ENCODE assay signal across 9 cellular contexts in the genomic region with DNA sequence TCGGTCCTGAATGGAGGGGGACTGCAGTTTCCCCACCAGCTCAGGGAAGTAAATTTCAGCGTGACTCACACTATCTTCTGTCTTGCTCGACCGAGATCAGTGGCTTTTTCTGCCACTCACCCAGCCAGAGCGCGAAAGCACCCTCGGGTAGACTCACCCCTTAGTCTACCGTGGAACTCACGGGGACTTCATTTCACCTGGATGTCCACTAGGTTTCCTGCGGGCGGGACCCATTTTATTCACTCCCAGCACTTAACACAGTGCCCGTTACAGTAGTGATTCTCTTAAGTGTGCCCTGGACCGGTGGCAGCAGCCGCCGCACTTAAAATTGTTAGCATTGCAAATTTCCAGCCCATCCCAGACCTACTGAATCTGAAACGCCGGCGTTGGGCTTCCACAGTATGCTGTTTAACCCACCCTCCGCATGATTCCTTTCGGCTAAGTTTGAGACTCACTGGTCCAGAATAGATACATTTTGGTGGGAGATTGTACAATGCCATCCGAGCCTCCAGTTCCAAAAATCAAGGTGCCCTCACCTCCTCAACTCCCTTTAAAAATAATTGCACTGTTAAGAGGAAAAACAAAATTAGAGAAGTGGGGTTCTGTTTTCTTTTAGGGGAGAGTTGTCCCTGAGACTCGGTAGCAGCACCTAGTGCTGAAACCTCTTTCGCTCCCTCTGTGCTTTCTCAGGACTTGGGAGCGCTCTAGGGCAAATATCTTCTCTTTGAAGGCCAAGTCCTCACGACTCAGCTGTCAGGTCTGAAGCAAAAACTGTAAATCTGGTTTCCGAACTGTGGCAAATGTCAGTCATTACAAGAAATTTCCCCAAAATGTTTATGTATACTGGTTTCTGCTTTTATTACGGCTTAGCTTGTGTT. TPM values are rescaled to one million over a fixed set of nuclear protein-coding genes. Genes with fewer than 3 reads are reported as not detected.
DNase-seq lines count a peak whose midpoint lies in the region; ATAC-seq, FAIRE-seq and TF ChIP-seq lines count a peak whose summit lies in the region.
"Had no signal": no experiment of that assay in that cellular context is flagged by ENCODE, and none has a peak within 500 bp of the region (broad histone marks: within the 10 kb centered on the region; RNA-seq: fewer than 3 reads in every experiment).

No MANE protein-coding gene starts in this region.

- H3K9ac ChIP-seq in HUES48 (ENCODE audit: low read depth, low read length) (peak overlapping the region; percentile 47), SK-N-SH (peak overlapping the region; percentile 64; the same call in 1 of the 2 replicates), H1 (replicated peaks in 1 of 4; ENCODE audit: extremely low read depth in 1 of 4, low read depth in 3 of 4, low read length in 3 of 4) (peak overlapping the region in 3 of 4 experiments; percentile 76 to 95 (median 80); a peak in 6 of 7 replicates)

- H2BK120ac ChIP-seq in H1 (replicated peaks; ENCODE audit: low read depth, low read length), result no peak overlapping the region

- peak overlapping the region; percentile 28; the same call in 1 of the 2 replicates for H2BK20ac ChIP-seq in H1 (ENCODE audit: low read length)

- peak overlapping the region; percentile 93; the same call in 1 of the 2 replicates for H4K8ac ChIP-seq in H1 (ENCODE audit: extremely low read depth, insufficient read depth, low read length)

- no peak overlapping the region for H3K14ac ChIP-seq in H1 (ENCODE audit: insufficient read length)

- H3K56ac ChIP-seq in H1 (replicated peaks; ENCODE audit: insufficient read length, low read depth, low read length), result peak overlapping the region; percentile 17

- peaks cover 32% of the 10 kb centered on the region for H3K27me3 ChIP-seq in HUES48 (ENCODE audit: control insufficient read depth, insufficient read depth, low read length)
- peaks cover 24% of the 10 kb centered on the region for H3K27me3 ChIP-seq in SK-N-SH (ENCODE audit: insufficient read depth)
- no peaks in the 10 kb centered on the region; a peak in 2 of 7 replicates for H3K27me3 ChIP-seq in H1 (replicated peaks in 1 of 4; ENCODE audit: control insufficient read depth in 3 of 4, extremely low read depth in 1 of 4, insufficient read depth in 3 of 4, low read length in 3 of 4)
- H3K27me3 ChIP-seq in transverse colon, result no peaks in the 10 kb centered on the region

- TF ChIP-seq EP300 in SK-N-SH (IDR thresholded peaks at IDR 0.05; ENCODE audit: borderline replicate concordance in 1 of 2, low read depth in 1 of 2, low read length in 1 of 2) (no peak), H1 (IDR thresholded peaks at IDR 0.05; ENCODE audit: borderline replicate concordance in 1 of 2, low read depth in 2 of 2, low read length in 2 of 2) (no peak), transverse colon (IDR thresholded peaks at IDR 0.05; ENCODE audit: low read depth) (no peak)

- peak overlapping the region; percentile 86 for H3K27ac ChIP-seq in HUES48 (ENCODE audit: low read depth, low read length)
- H3K27ac ChIP-seq in SK-N-SH (ENCODE audit: low read depth in 2 of 2, low read length in 1 of 2), result peak overlapping the region in 1 of 2 experiments; percentile 19; a peak in 2 of 4 replicates
- H3K27ac ChIP-seq in H1 (ENCODE audit: low read depth, low read length), result peak overlapping the region; percentile 60; the same call in 1 of the 2 replicates
- peak overlapping the region; percentile 93 to 96 (median 94) for H3K27ac ChIP-seq in transverse colon

- no peak overlapping the region for H3K4ac ChIP-seq in H1 (replicated peaks; ENCODE audit: insufficient read length, low read depth, low read length)

- no peak for TF ChIP-seq POLR2A in H1 (IDR thresholded peaks at IDR 0.05; ENCODE audit: control extremely low read depth in 1 of 2, low read depth in 2 of 2, low read length in 2 of 2)
- no peak for TF ChIP-seq POLR2A in transverse colon (IDR thresholded peaks at IDR 0.05)

- peak overlapping the region; percentile 83 for H2AFZ ChIP-seq in SK-N-SH (ENCODE audit: low read depth)
- H2AFZ ChIP-seq in H1 (ENCODE audit: low read length), result peak overlapping the region; percentile 91

- TF ChIP-seq RAD21 in SK-N-SH (IDR thresholded peaks at IDR 0.05; ENCODE audit: low read length), result no peak
- TF ChIP-seq RAD21 in H1 (IDR thresholded peaks at IDR 0.05 in 1 of 2, conservative IDR thresholded peaks at IDR 0.05 in 1 of 2; ENCODE audit: low read depth in 2 of 2, low read length in 2 of 2), result no peak

- no peaks in the 10 kb centered on the region for H3K36me3 ChIP-seq in HUES48 (ENCODE audit: control insufficient read depth, insufficient read depth, low read length)
- no peaks in the 10 kb centered on the region for H3K36me3 ChIP-seq in SK-N-SH (replicated peaks in 1 of 2; ENCODE audit: control insufficient read depth in 1 of 2, insufficient read depth in 2 of 2, low read length in 1 of 2)
- H3K36me3 ChIP-seq in H1 (ENCODE audit: control insufficient read depth in 2 of 4, insufficient read depth in 4 of 4, low read length in 3 of 4), result no peaks in the 10 kb centered on the region
- H3K36me3 ChIP-seq in transverse colon, result no peaks in the 10 kb centered on the region

- H3K79me2 ChIP-seq in SK-N-SH (ENCODE audit: insufficient read depth), result no peaks in the 10 kb centered on the region
- no peaks in the 10 kb centered on the region for H3K79me2 ChIP-seq in H1 (ENCODE audit: control insufficient read depth in 1 of 2, insufficient read depth in 2 of 2, low read length in 2 of 2)

- H3K18ac ChIP-seq in H1 (ENCODE audit: extremely low read depth, low read length), result peak overlapping the region; percentile 96

- H4K91ac ChIP-seq in H1 (replicated peaks; ENCODE audit: insufficient read length, low read length), result no peak overlapping the region

- in situ Hi-C loops in transverse colon (cut with MboI; ENCODE audit: low pct_ligation_motif_present in 1 of 4, low pct_unique_long_range_greater_than_20kb in 1 of 4, low sequenced_read_pairs in 3 of 4), result no loop called here

- H2BK12ac ChIP-seq in H1 (ENCODE audit: low read depth, low read length), result peak overlapping the region; percentile 97

- intact Hi-C loops in transverse colon (cut with DNase I; ENCODE audit: low total_unique reads), result no loop called here

- TF ChIP-seq CTCF in GM12865 (IDR thresholded peaks at IDR 0.05; ENCODE audit: insufficient read depth, low read depth, low read length, missing control alignments) (no peak), SK-N-SH (IDR thresholded peaks at IDR 0.05) (no peak), H1 (IDR thresholded peaks at IDR 0.05; ENCODE audit: control extremely low read depth in 1 of 3, insufficient read depth in 1 of 3, low read depth in 1 of 3, low read length in 3 of 3) (no peak), transverse colon (IDR thresholded peaks at IDR 0.05) (peak in 1 of 5 experiments; percentile 1)

- H3K23ac ChIP-seq in H1 (ENCODE audit: insufficient read length), result no peak overlapping the region

- peak overlapping the region; percentile 92 for H2BK5ac ChIP-seq in H1 (ENCODE audit: low read depth, low read length)

- H3K4me2 ChIP-seq in SK-N-SH (peak overlapping the region; percentile 87), H1 (ENCODE audit: insufficient read depth in 1 of 2, low read depth in 2 of 2, low read length in 2 of 2) (peak overlapping the region; percentile 96 to 99)

- peak; percentile 45 for ATAC-seq in GM21529 (IDR thresholded peaks at IDR 0.05; ENCODE audit: unreplicated experiment)

- no peaks in the 10 kb centered on the region for H3K9me2 ChIP-seq in SK-N-SH

- peaks cover 12% of the 10 kb centered on the region; the same call in 1 of the 2 replicates for H3K23me2 ChIP-seq in H1 (ENCODE audit: low read depth, low read length)

- CTCF ChIA-PET in SK-N-SH (lab: Yijun Ruan, JAX), result interaction anchor here (1.2 to 2.5 kb wide), 5 partner anchors 8 to 63 kb away, joined by 3 to 12 read pairs (median 4); no protein-coding TSS in a partner anchor
- CTCF ChIA-PET in H1 (lab: Charles Lee; ENCODE audit: partially characterized antibody), result interaction anchor here (0.9 to 12.0 kb wide), 15 partner anchors 9 to 318 kb away, joined by 3 to 62 read pairs (median 5); a partner anchor contains a TSS

- no peaks in the 10 kb centered on the region for H3K79me1 ChIP-seq in H1 (ENCODE audit: low read depth, low read length)

- POLR2A ChIA-PET in SK-N-SH (lab: Yijun Ruan, JAX) (no interaction called here), H1 (lab: Charles Lee; ENCODE audit: partially characterized antibody) (interaction anchor here (0.9 to 1.9 kb wide), 4 partner anchors 9 to 45 kb away, joined by 3 to 6 read pairs (median 4); a partner anchor contains a TSS)

- H3K4me1 ChIP-seq in HUES48 (ENCODE audit: control insufficient read depth, insufficient read depth, low read length) (peaks cover 50% of the 10 kb centered on the region), SK-N-SH (ENCODE audit: control insufficient read depth in 1 of 2, insufficient read depth in 2 of 2, low read depth in 1 of 2, low read length in 1 of 2) (peaks cover 0 to 9% of the 10 kb centered on the region in 2 experiments; a peak in 1 of 4 replicates), H1 (replicated peaks in 1 of 4; ENCODE audit: control insufficient read depth in 3 of 4, insufficient read depth in 4 of 4, low read length in 3 of 4) (peaks cover 3 to 24% (median 13%) of the 10 kb centered on the region in 4 experiments; a peak in 6 of 7 replicates), transverse colon (peaks cover 9 to 57% (median 34%) of the 10 kb centered on the region in 4 donors)

- DNase-seq in GM12865 (ENCODE audit: low read depth), result peak; percentile 15
- DNase-seq in SK-N-SH, result peak; percentile 34
- DNase-seq in H1 (ENCODE audit: low read depth in 1 of 2, low spot score in 2 of 2), result no peak
- DNase-seq in midbrain (lab: John Stamatoyannopoulos, UW), result peak; percentile 59
- no peak for DNase-seq in transverse colon
- no peak for DNase-seq in activated CD4-positive, CD25-positive, alpha-beta regulatory T cell treated with anti-CD3 and anti-CD28 coated beads, Interleukin-2, amount 50 U/mL, for 72 hours

- 16% methylated on average over 24 of the region's 27 CpGs for WGBS in SK-N-SH (ENCODE audit: low lambda C conversion rate)
- WGBS in H1 (ENCODE audit: extremely low coverage in 1 of 2, insufficient coverage in 1 of 2, insufficient read length in 1 of 2, insufficient replicate concordance in 2 of 2, low coverage in 1 of 2, low lambda C conversion rate in 2 of 2, missing lambda C conversion rate in 1 of 2), 2 experiments, result 12% methylated on average over 27 of the region's 27 CpGs; no CpG with 5 or more reads in 1 of the 2 experiments
- WGBS in transverse colon (ENCODE audit: low coverage in 1 of 2), 2 donors, result 5 to 30% methylated on average over 2 to 27 of the region's 27 CpGs

- H2AK5ac ChIP-seq in H1 (ENCODE audit: low read depth, low read length), result no peak overlapping the region; the same call in 1 of the 2 replicates

- H4K5ac ChIP-seq in H1 (ENCODE audit: insufficient read length, low read depth, low read length), result no peak overlapping the region

- H3K9me3 ChIP-seq in HUES48 (ENCODE audit: control insufficient read depth, insufficient read depth, low read length), result no peaks in the 10 kb centered on the region
- no peaks in the 10 kb centered on the region for H3K9me3 ChIP-seq in SK-N-SH
- H3K9me3 ChIP-seq in H1 (ENCODE audit: insufficient read depth in 2 of 2, low read depth in 1 of 2, low read length in 1 of 2), result no peaks in the 10 kb centered on the region
- H3K9me3 ChIP-seq in transverse colon, result no peaks in the 10 kb centered on the region

- no peaks in the 10 kb centered on the region for H4K20me1 ChIP-seq in SK-N-SH (ENCODE audit: insufficient read depth)
- no peaks in the 10 kb centered on the region for H4K20me1 ChIP-seq in H1 (replicated peaks in 1 of 2; ENCODE audit: control insufficient read depth in 1 of 2, insufficient read depth in 2 of 2, low read length in 2 of 2)

- H2BK15ac ChIP-seq in H1 (ENCODE audit: low read length), result peak overlapping the region; percentile 78; the same call in 1 of the 2 replicates

- no peak for FAIRE-seq in H1 (lab: Jason Lieb, UNC)
- FAIRE-seq: endometrium had no signal

- no peaks in the 10 kb centered on the region for H3F3A ChIP-seq in SK-N-SH (replicated peaks; ENCODE audit: insufficient read depth)

- H3K4me3 ChIP-seq in GM12865 (ENCODE audit: low read depth, low read length) (peak overlapping the region; percentile 53), HUES48 (ENCODE audit: low read depth, low read length) (peak overlapping the region; percentile 73), SK-N-SH (ENCODE audit: low read depth in 2 of 2, low read length in 1 of 2) (peak overlapping the region; percentile 65 to 82), H1 (ENCODE audit: extremely low read depth in 1 of 4, insufficient read depth in 2 of 4, low read depth in 3 of 4, low read length in 4 of 4) (peak overlapping the region; percentile 72 to 86 (median 80)), transverse colon (peak overlapping the region; percentile 59 to 73 (median 65))

RNA-seq across cellular contexts. Expression of a gene that starts 1.0 kb away (rescaled TPM):
- polyA plus RNA-seq in SK-N-SH (2012; rRNA removed) (1.8 and 2.0 TPM in 2 replicates), H1 (2011; rRNA removed) (3.7 and 3.9 TPM in 2 replicates)
- polyA plus RNA-seq in SK-N-SH (2012; cell fraction: cytosol; rRNA removed), result 1.7 and 2.4 TPM in 2 replicates
- 1.5 and 1.6 TPM in 2 replicates for polyA plus RNA-seq in SK-N-SH (2012; cell fraction: nucleus; rRNA removed)
- 2.6 and 3.5 TPM in 2 replicates for total RNA-seq in H1 (2021; fragmentation: NEBNext Ultra II Directional; extraction: Animal tissue kit (Norgen Biotek cat#: 25700))
- 3.1 TPM for polyA plus RNA-seq in H1 (2011; cell fraction: cytosol; rRNA removed)
- polyA plus RNA-seq in H1 (2011; cell fraction: nucleus; rRNA removed), result 3.4 TPM
- polyA plus RNA-seq in H1 (2012, experiment 1 of 2), result 1.6 to 3.4 TPM (median 2.4 TPM) in 4 replicates
- polyA plus RNA-seq in H1 (2012, experiment 2 of 2), result 0.34 TPM
- 4.9 TPM for polyA plus RNA-seq in H1 (2013, experiment 1 of 2)
- 4.9 TPM for polyA plus RNA-seq in H1 (2013, experiment 2 of 2)
- polyA minus RNA-seq in H1 (2011; rRNA and poly(A)+ RNA removed), result 1.4 and 1.7 TPM in 2 replicates
- polyA minus RNA-seq in H1 (2011; cell fraction: cytosol; rRNA and poly(A)+ RNA removed), result 3.2 TPM
- 1.8 TPM for polyA minus RNA-seq in H1 (2011; cell fraction: nucleus; rRNA and poly(A)+ RNA removed)
- total RNA-seq in transverse colon, result 100 to 1,000 TPM in 3 of 4 donors, 10 to 100 TPM in 1; 10.1 to 353 (median 172) TPM

RNA-seq across cellular contexts. Expression of a gene that starts 10.6 kb away (rescaled TPM):
- polyA plus RNA-seq in SK-N-SH (2012; rRNA removed) (not detected in 2 replicates), H1 (2011; rRNA removed) (3.6 and 10.6 TPM in 2 replicates)
- polyA plus RNA-seq in SK-N-SH (2012; cell fraction: cytosol; rRNA removed), result not detected in 2 replicates
- polyA plus RNA-seq in SK-N-SH (2012; cell fraction: nucleus; rRNA removed), result not detected in 2 replicates
- total RNA-seq in H1 (2021; fragmentation: NEBNext Ultra II Directional; extraction: Animal tissue kit (Norgen Biotek cat#: 25700)), result 13.1 and 14.0 TPM in 2 replicates
- 14.1 TPM for polyA plus RNA-seq in H1 (2011; cell fraction: cytosol; rRNA removed)
- polyA plus RNA-seq in H1 (2011; cell fraction: nucleus; rRNA removed), result 2.1 TPM
- polyA plus RNA-seq in H1 (2012, experiment 1 of 2), result 13.7 to 26.6 TPM (median 15.3 TPM) in 4 replicates
- 5.9 TPM for polyA plus RNA-seq in H1 (2012, experiment 2 of 2)
- 8.0 TPM for polyA plus RNA-seq in H1 (2013, experiment 1 of 2)
- polyA plus RNA-seq in H1 (2013, experiment 2 of 2), result 7.7 TPM
- polyA minus RNA-seq in H1 (2011; rRNA and poly(A)+ RNA removed), result 1.6 and 4.9 TPM in 2 replicates
- not detected for polyA minus RNA-seq in H1 (2011; cell fraction: cytosol; rRNA and poly(A)+ RNA removed)
- polyA minus RNA-seq in H1 (2011; cell fraction: nucleus; rRNA and poly(A)+ RNA removed), result 1.5 TPM
- total RNA-seq in transverse colon, result under 1 TPM in 2 of 4 donors, not detected in 2; 0.48 to 0.55 TPM

Comparison
In these comparisons a context has a peak if more than half of its experiments do, and no peak if none do; other contexts are left out.
1. DNase-seq: peak in GM12865 (single experiment), SK-N-SH (single experiment) and midbrain (single experiment); none in H1 (0 of 2), transverse colon (single experiment) and activated CD4-positive, CD25-positive, alpha-beta regulatory T cell treated with anti-CD3 and anti-CD28 coated beads, Interleukin-2, amount 50 U/mL, for 72 hours (single experiment).
2. Peak in every context shown above with its lines, with median percentiles within 50 percentile points of each other: H3K4me3 ChIP-seq and H3K9ac ChIP-seq.